ENCODE assay signal across 8 cellular contexts in genomic region chr10:103739039-103739764, GRCh38.
DNase-seq lines count a peak whose midpoint lies in the region; ATAC-seq and TF ChIP-seq lines count a peak whose summit lies in the region.

No MANE protein-coding gene starts in this region.

- no peaks in the 10 kb centered on the region for H3K9me3 Mint-ChIP-seq in CD4-positive, alpha-beta T cell

- H3K27ac Mint-ChIP-seq in CD4-positive, alpha-beta T cell = no peak overlapping the region

- H3K27ac ChIP-seq in mammary epithelial cell (ENCODE audit: insufficient read depth, low read depth, low read length) = peak overlapping the region; percentile 61
- peak overlapping the region; percentile 73 for H3K27ac ChIP-seq in stomach smooth muscle (ENCODE audit: low read length)
- no peak overlapping the region for H3K27ac ChIP-seq in CD4-positive, alpha-beta T cell (ENCODE audit: low read depth, low read length)

- H3K9ac ChIP-seq in mammary epithelial cell (ENCODE audit: insufficient read depth, low read length) = no peak overlapping the region
- peak overlapping the region; percentile 21 to 60 for H3K9ac ChIP-seq in stomach smooth muscle (ENCODE audit: low read length in 2 of 2)

- peaks cover 2% of the 10 kb centered on the region for H3K36me3 ChIP-seq in mammary epithelial cell (ENCODE audit: insufficient read depth, low read length)
- H3K36me3 ChIP-seq in stomach smooth muscle (ENCODE audit: control insufficient read depth in 2 of 2, insufficient read depth in 2 of 2, low read length in 2 of 2) = peaks cover 0 to 2% of the 10 kb centered on the region in 2 donors

- BruUV-seq in mammary epithelial cell (replicated peaks; lab: Mats Ljungman, UMichigan) = no TSS peak

- H3K4me3 ChIP-seq in mammary epithelial cell (replicated peaks in 1 of 3; ENCODE audit: insufficient read depth in 1 of 3, low read depth in 2 of 3, low read length in 3 of 3) (no peak overlapping the region), stomach smooth muscle (ENCODE audit: low read length in 2 of 2) (peak overlapping the region; percentile 24 to 57)

- no peaks in the 10 kb centered on the region for H3K4me1 Mint-ChIP-seq in CD4-positive, alpha-beta T cell (ENCODE audit: low read depth)

- H3K79me2 ChIP-seq in mammary epithelial cell (ENCODE audit: insufficient read depth, low read length) = peaks cover 82% of the 10 kb centered on the region

- TF ChIP-seq CTCF in mammary epithelial cell (conservative IDR thresholded peaks at IDR 0.05 in 1 of 2, IDR thresholded peaks at IDR 0.05 in 1 of 2; ENCODE audit: extremely low read depth in 1 of 2, insufficient read depth in 1 of 2, low read depth in 1 of 2, low read length in 2 of 2) = no peak
- TF ChIP-seq CTCF in CD4-positive, alpha-beta T cell (IDR thresholded peaks at IDR 0.05) = no peak

- intact Hi-C loops in mammary epithelial cell (cut with micrococcal nuclease) = no loop called here
- intact Hi-C loops in CD4-positive, alpha-beta T cell (cut with DNase I, micrococcal nuclease) = no loop called here

- H2AFZ ChIP-seq in mammary epithelial cell (ENCODE audit: low read depth, low read length) = no peak overlapping the region

- no peaks in the 10 kb centered on the region for H4K20me1 ChIP-seq in mammary epithelial cell (ENCODE audit: insufficient read depth, low read length)

- peaks cover 76% of the 10 kb centered on the region for H3K4me1 ChIP-seq in mammary epithelial cell (ENCODE audit: insufficient read depth, low read length)
- H3K4me1 ChIP-seq in stomach smooth muscle (ENCODE audit: control insufficient read depth, insufficient read depth, low read length) = peaks cover 33% of the 10 kb centered on the region

- H3K9me3 ChIP-seq in mammary epithelial cell (replicated peaks; ENCODE audit: insufficient read depth, low read length) = no peaks in the 10 kb centered on the region
- no peaks in the 10 kb centered on the region for H3K9me3 ChIP-seq in stomach smooth muscle (ENCODE audit: control insufficient read depth in 2 of 2, low read length in 2 of 2)
- H3K9me3 ChIP-seq in CD4-positive, alpha-beta T cell (ENCODE audit: control insufficient read depth, low read length) = no peaks in the 10 kb centered on the region

- peak overlapping the region; percentile 39 for H3K4me2 ChIP-seq in mammary epithelial cell (ENCODE audit: insufficient read depth, low read depth, low read length)

- 17% methylated on average over 7 of the region's 13 CpGs for WGBS in mammary epithelial cell (ENCODE audit: low coverage, missing lambda C conversion rate)

- ATAC-seq in GM18519 (IDR thresholded peaks at IDR 0.05; ENCODE audit: low FRiP score, unreplicated experiment) = no peak
- no peak for ATAC-seq in CD4-positive, alpha-beta T cell (ENCODE audit: poor library complexity)

- dilution Hi-C loops in mammary epithelial cell (cut with HindIII; ENCODE audit: low sequenced_read_pairs) = loop anchor here (25.0 kb wide), 1 partner anchor 123 kb away; the partner anchor contains the start of gene SH3PXD2A

- no peak overlapping the region for H3K4me3 Mint-ChIP-seq in CD4-positive, alpha-beta T cell

- no peaks in the 10 kb centered on the region for H3K36me3 Mint-ChIP-seq in CD4-positive, alpha-beta T cell (ENCODE audit: low read depth)

- in situ Hi-C loops in mammary epithelial cell (cut with MboI; ENCODE audit: low sequenced_read_pairs in 2 of 2) = no loop called here

- POLR2A ChIA-PET in CD4-positive, alpha-beta T cell (lab: Charles Lee) = no interaction called here

- H3K27me3 Mint-ChIP-seq in CD4-positive, alpha-beta T cell = no peaks in the 10 kb centered on the region

- CTCF ChIA-PET in mammary epithelial cell (lab: Charles Lee; ENCODE audit: low non-redundant PET) = interaction anchor here (0.8 kb wide), 1 partner anchor 32 kb away, joined by 3 read pairs; no protein-coding TSS in a partner anchor
- CTCF ChIA-PET in CD4-positive, alpha-beta T cell (lab: Charles Lee) = no interaction called here

- no peaks in the 10 kb centered on the region for H3K27me3 ChIP-seq in mammary epithelial cell (ENCODE audit: insufficient read depth, low read length)
- no peaks in the 10 kb centered on the region for H3K27me3 ChIP-seq in stomach smooth muscle (ENCODE audit: control insufficient read depth in 1 of 2, insufficient read depth in 2 of 2, low read length in 2 of 2)
- no peaks in the 10 kb centered on the region for H3K27me3 ChIP-seq in CD4-positive, alpha-beta T cell (ENCODE audit: control insufficient read depth, insufficient read depth, low read length)

- DNase-seq in HS-5 (ENCODE audit: low read depth) (peak; percentile 92), mammary epithelial cell (peak; percentile 92), kidney tubule cell (ENCODE audit: low spot score) (peak; percentile 91), DMS53 (lab: John Stamatoyannopoulos, UW) (no peak)
- DNase-seq in stimulated activated CD4-positive, alpha-beta T cell treated with anti-CD3 and anti-CD28 coated beads, Interleukin-2, amount 100 ng/mL, for 48 hours = no peak
- DNase-seq in CD4-positive, alpha-beta T cell = no peak

Comparison
In these comparisons a context has a peak if more than half of its experiments do, and no peak if none do; other contexts are left out.
1. DNase-seq: peak in HS-5 (single experiment), mammary epithelial cell (single experiment) and kidney tubule cell (single experiment); none in DMS53 (single experiment), stimulated activated CD4-positive, alpha-beta T cell treated with anti-CD3 and anti-CD28 coated beads, Interleukin-2, amount 100 ng/mL, for 48 hours (0 of 2) and CD4-positive, alpha-beta T cell (0 of 10).
2. H3K4me3 ChIP-seq: peak in stomach smooth muscle (2 of 2); none in mammary epithelial cell (0 of 3).